In genomic region chr20:8394308-8394945, GRCh38 we compare ENCODE assay signal across 8 cellular contexts.
DNase-seq lines count a peak whose midpoint lies in the region; ATAC-seq lines count a peak whose summit lies in the region.

No MANE protein-coding gene starts in this region.

- peak; percentile 53 for DNase-seq in activated CD8-positive, alpha-beta memory T cell treated with anti-CD3 and anti-CD28 coated beads, Interleukin-2, amount 10 ng/mL, durations not matched to agents 7 days and 5 days
- DNase-seq in activated CD8-positive, alpha-beta memory T cell treated with anti-CD3 and anti-CD28 coated beads, Interleukin-2, amount 50 U/mL, for 4 hours: no peak
- peak; percentile 96 for DNase-seq in SIG-M5 treated with dmso at 0.1 percent for 504 hours (lab: John Stamatoyannopoulos, UW; ENCODE audit: unreplicated experiment)
- no peak for DNase-seq in stimulated activated naive CD8-positive, alpha-beta T cell treated with anti-CD3 and anti-CD28 coated beads, Interleukin-15, Interleukin-2, amounts not matched to agents 100 U/mL and 50 U/mL, for 24 hours
- DNase-seq in NCI-H1105 treated with DMSO at 0.1 percent for 48 hours (lab: John Stamatoyannopoulos, UW): no peak
- no peak for DNase-seq in SHP77 treated with DMSO at 0.1 percent for 48 hours (lab: John Stamatoyannopoulos, UW)
- DNase-seq in NCI-H2107 (lab: John Stamatoyannopoulos, UW): no peak

- no peak overlapping the region for H3K27ac Mint-ChIP-seq in activated CD8-positive, alpha-beta memory T cell treated with anti-CD3 and anti-CD28 coated beads, Interleukin-2, amount 10 ng/mL, durations not matched to agents 7 days and 5 days

- no peak overlapping the region for H3K4me3 Mint-ChIP-seq in activated CD8-positive, alpha-beta memory T cell treated with anti-CD3 and anti-CD28 coated beads, Interleukin-2, amount 10 ng/mL, durations not matched to agents 7 days and 5 days

- H3K36me3 Mint-ChIP-seq in activated CD8-positive, alpha-beta memory T cell treated with anti-CD3 and anti-CD28 coated beads, Interleukin-2, amount 10 ng/mL, durations not matched to agents 7 days and 5 days: no peaks in the 10 kb centered on the region

- CTCF ChIA-PET in activated CD8-positive, alpha-beta memory T cell treated with anti-CD3 and anti-CD28 coated beads, Interleukin-2, amount 10 ng/mL, durations not matched to agents 7 days and 5 days (lab: Charles Lee): no interaction called here

- H3K27me3 Mint-ChIP-seq in activated CD8-positive, alpha-beta memory T cell treated with anti-CD3 and anti-CD28 coated beads, Interleukin-2, amount 10 ng/mL, durations not matched to agents 7 days and 5 days: no peaks in the 10 kb centered on the region

- ATAC-seq in activated CD8-positive, alpha-beta memory T cell treated with anti-CD3 and anti-CD28 coated beads, Interleukin-2, amount 10 ng/mL, durations not matched to agents 7 days and 5 days: peak; percentile 76
- ATAC-seq in HG02981 (IDR thresholded peaks at IDR 0.05; ENCODE audit: unreplicated experiment): peak; percentile 77
- peak; percentile 90 for ATAC-seq in stimulated activated naive CD8-positive, alpha-beta T cell treated with anti-CD3 and anti-CD28 coated beads, Interleukin-15, Interleukin-2, amounts not matched to agents 100 U/mL and 50 U/mL, for 24 hours

- peaks cover 8% of the 10 kb centered on the region for H3K4me1 Mint-ChIP-seq in activated CD8-positive, alpha-beta memory T cell treated with anti-CD3 and anti-CD28 coated beads, Interleukin-2, amount 10 ng/mL, durations not matched to agents 7 days and 5 days

- H3K9me3 Mint-ChIP-seq in activated CD8-positive, alpha-beta memory T cell treated with anti-CD3 and anti-CD28 coated beads, Interleukin-2, amount 10 ng/mL, durations not matched to agents 7 days and 5 days (ENCODE audit: low read depth): no peaks in the 10 kb centered on the region

Comparison
In these comparisons a context has a peak if more than half of its experiments do, and no peak if none do; other contexts are left out.
1. DNase-seq: peak in activated CD8-positive, alpha-beta memory T cell treated with anti-CD3 and anti-CD28 coated beads, Interleukin-2, amount 10 ng/mL, durations not matched to agents 7 days and 5 days (single experiment) and SIG-M5 treated with dmso at 0.1 percent for 504 hours (single experiment); none in activated CD8-positive, alpha-beta memory T cell treated with anti-CD3 and anti-CD28 coated beads, Interleukin-2, amount 50 U/mL, for 4 hours (single experiment), stimulated activated naive CD8-positive, alpha-beta T cell treated with anti-CD3 and anti-CD28 coated beads, Interleukin-15, Interleukin-2, amounts not matched to agents 100 U/mL and 50 U/mL, for 24 hours (single experiment), NCI-H1105 treated with DMSO at 0.1 percent for 48 hours (single experiment), SHP77 treated with DMSO at 0.1 percent for 48 hours (single experiment) and NCI-H2107 (single experiment).
2. Peak in every context shown above with its lines, with median percentiles within 50 percentile points of each other: ATAC-seq.